In the genomic region with DNA sequence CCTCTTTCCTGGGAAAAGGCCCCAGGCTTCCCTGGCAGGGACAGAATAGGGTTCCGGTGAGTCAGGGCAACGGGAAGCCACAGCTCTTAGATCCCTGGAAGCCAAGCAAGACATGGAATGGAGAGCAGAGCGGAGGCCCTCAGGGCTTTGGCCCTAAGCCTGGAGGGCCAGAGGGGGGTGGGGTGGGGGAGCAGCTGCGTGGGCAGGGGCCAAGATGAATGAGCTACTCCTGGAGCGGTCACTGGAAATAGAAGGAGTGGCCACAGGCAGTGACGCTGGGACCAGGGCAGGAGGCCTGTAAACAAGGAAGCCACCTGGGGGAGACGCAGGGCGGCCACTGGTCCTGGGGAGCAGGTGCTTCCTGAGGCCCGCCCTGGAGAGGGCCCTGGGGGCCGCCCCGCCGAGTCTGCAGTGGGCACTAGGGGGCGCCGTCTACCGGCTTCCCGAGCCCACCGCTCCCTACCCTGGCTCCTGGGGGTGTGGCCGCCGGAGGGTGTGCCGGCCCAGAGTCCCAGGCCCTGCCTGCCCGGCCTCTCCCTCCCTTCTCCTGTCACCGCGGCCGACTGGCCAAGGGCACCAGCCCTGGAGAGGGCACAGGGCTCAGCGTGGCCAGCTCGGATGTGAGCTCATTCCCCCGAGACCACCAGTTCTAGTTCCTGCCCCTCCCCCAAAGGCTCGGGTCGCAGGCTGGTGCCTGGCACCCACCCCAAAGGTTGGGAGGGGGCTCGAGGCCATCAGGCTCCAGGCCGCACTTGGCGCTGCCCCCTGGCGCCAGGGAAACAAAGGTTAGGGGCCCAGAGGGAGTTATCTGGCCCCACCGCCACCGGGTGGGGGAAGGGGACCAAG, we compare ENCODE assay signal across 1 cellular context.
A peak's percentile ranks its signal among the peaks of the same experiment; 100 is the strongest.
TF ChIP-seq lines count a peak whose summit lies in the region.

No MANE protein-coding gene starts in this region.

TF ChIP-seq in HepG2, 621 proteins besides CTCF, POLR2A, EP300 and RAD21 (continued from another document and continues in another):
- TF ChIP-seq ERF (CRISPR knock-in tag; IDR thresholded peaks at IDR 0.05), result peak; percentile 59; the same call in 1 of the 2 replicates
- TF ChIP-seq, protein P1, sequence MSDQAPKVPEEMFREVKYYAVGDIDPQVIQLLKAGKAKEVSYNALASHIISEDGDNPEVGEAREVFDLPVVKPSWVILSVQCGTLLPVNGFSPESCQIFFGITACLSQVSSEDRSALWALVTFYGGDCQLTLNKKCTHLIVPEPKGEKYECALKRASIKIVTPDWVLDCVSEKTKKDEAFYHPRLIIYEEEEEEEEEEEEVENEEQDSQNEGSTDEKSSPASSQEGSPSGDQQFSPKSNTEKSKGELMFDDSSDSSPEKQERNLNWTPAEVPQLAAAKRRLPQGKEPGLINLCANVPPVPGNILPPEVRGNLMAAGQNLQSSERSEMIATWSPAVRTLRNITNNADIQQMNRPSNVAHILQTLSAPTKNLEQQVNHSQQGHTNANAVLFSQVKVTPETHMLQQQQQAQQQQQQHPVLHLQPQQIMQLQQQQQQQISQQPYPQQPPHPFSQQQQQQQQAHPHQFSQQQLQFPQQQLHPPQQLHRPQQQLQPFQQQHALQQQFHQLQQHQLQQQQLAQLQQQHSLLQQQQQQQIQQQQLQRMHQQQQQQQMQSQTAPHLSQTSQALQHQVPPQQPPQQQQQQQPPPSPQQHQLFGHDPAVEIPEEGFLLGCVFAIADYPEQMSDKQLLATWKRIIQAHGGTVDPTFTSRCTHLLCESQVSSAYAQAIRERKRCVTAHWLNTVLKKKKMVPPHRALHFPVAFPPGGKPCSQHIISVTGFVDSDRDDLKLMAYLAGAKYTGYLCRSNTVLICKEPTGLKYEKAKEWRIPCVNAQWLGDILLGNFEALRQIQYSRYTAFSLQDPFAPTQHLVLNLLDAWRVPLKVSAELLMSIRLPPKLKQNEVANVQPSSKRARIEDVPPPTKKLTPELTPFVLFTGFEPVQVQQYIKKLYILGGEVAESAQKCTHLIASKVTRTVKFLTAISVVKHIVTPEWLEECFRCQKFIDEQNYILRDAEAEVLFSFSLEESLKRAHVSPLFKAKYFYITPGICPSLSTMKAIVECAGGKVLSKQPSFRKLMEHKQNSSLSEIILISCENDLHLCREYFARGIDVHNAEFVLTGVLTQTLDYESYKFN (CRISPR knock-in tag; conservative IDR thresholded peaks at IDR 0.05), result peak; percentile 16; the same call in 1 of the 2 replicates
- TF ChIP-seq ZNF503 (CRISPR knock-in tag; IDR thresholded peaks at IDR 0.05), result peak; percentile 51; the same call in 1 of the 2 replicates
- 0 out of 2 replicates have a peak, but pooled peaks have one; percentile 14 for TF ChIP-seq MEIS2 (CRISPR knock-in tag; IDR thresholded peaks at IDR 0.05)
- peak; percentile 12 for TF ChIP-seq IKZF4 (CRISPR knock-in tag; IDR thresholded peaks at IDR 0.05; ENCODE audit: borderline replicate concordance, low read depth, not compliant biosample characterization)
- TF ChIP-seq, protein P2, sequence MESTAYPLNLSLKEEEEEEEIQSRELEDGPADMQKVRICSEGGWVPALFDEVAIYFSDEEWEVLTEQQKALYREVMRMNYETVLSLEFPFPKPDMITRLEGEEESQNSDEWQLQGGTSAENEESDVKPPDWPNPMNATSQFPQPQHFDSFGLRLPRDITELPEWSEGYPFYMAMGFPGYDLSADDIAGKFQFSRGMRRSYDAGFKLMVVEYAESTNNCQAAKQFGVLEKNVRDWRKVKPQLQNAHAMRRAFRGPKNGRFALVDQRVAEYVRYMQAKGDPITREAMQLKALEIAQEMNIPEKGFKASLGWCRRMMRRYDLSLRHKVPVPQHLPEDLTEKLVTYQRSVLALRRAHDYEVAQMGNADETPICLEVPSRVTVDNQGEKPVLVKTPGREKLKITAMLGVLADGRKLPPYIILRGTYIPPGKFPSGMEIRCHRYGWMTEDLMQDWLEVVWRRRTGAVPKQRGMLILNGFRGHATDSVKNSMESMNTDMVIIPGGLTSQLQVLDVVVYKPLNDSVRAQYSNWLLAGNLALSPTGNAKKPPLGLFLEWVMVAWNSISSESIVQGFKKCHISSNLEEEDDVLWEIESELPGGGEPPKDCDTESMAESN (CRISPR knock-in tag; conservative IDR thresholded peaks at IDR 0.05), result peak; percentile 84
- 0 out of 2 replicates have a peak, but pooled peaks have one; percentile 33 for TF ChIP-seq ARNT2 (CRISPR knock-in tag; IDR thresholded peaks at IDR 0.05; ENCODE audit: low read depth)
- TF ChIP-seq HOXA3 (CRISPR knock-in tag; IDR thresholded peaks at IDR 0.05), result peak; percentile 42
- TF ChIP-seq HDAC2 (CRISPR knock-in tag; IDR thresholded peaks at IDR 0.05), result peak; percentile 46; the same call in 1 of the 2 replicates
- peak; percentile 71; the same call in 1 of the 2 replicates for TF ChIP-seq SALL2 (CRISPR knock-in tag; IDR thresholded peaks at IDR 0.05)
- peak; percentile 76 for TF ChIP-seq HOXA5 (CRISPR knock-in tag; IDR thresholded peaks at IDR 0.05)
- peak; percentile 46; the same call in 1 of the 2 replicates for TF ChIP-seq ZNF263 (CRISPR knock-in tag; IDR thresholded peaks at IDR 0.05)
- TF ChIP-seq ZNF687 (CRISPR knock-in tag; IDR thresholded peaks at IDR 0.05), result peak; percentile 76
- TF ChIP-seq ZSCAN25 (CRISPR knock-in tag; IDR thresholded peaks at IDR 0.05), result peak; percentile 23; the same call in 1 of the 2 replicates
- TF ChIP-seq, protein P3, sequence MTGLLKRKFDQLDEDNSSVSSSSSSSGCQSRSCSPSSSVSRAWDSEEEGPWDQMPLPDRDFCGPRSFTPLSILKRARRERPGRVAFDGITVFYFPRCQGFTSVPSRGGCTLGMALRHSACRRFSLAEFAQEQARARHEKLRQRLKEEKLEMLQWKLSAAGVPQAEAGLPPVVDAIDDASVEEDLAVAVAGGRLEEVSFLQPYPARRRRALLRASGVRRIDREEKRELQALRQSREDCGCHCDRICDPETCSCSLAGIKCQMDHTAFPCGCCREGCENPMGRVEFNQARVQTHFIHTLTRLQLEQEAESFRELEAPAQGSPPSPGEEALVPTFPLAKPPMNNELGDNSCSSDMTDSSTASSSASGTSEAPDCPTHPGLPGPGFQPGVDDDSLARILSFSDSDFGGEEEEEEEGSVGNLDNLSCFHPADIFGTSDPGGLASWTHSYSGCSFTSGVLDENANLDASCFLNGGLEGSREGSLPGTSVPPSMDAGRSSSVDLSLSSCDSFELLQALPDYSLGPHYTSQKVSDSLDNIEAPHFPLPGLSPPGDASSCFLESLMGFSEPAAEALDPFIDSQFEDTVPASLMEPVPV (CRISPR knock-in tag; IDR thresholded peaks at IDR 0.05), result peak; percentile 84; the same call in 1 of the 2 replicates
- TF ChIP-seq ELF3 (CRISPR knock-in tag; IDR thresholded peaks at IDR 0.05), result 0 out of 2 replicates have a peak, but pooled peaks have one; percentile 25
- TF ChIP-seq BORCS8-MEF2B (CRISPR knock-in tag; IDR thresholded peaks at IDR 0.05), result peak; percentile 38; the same call in 1 of the 2 replicates
- TF ChIP-seq AGO2 (optimal IDR thresholded peaks at IDR 0.05; ENCODE audit: low read depth, low read length), result peak; percentile 92
- TF ChIP-seq KDM2A (CRISPR knock-in tag; IDR thresholded peaks at IDR 0.05; ENCODE audit: borderline replicate concordance, low read depth), result peak; percentile 93
- peak; percentile 55; the same call in 1 of the 2 replicates for TF ChIP-seq ZBED4 (CRISPR knock-in tag; IDR thresholded peaks at IDR 0.05; ENCODE audit: borderline replicate concordance)
- TF ChIP-seq FOXA1 (IDR thresholded peaks at IDR 0.05), result no peak
- peak; percentile 57; the same call in 1 of the 2 replicates for TF ChIP-seq FOXA1 (CRISPR knock-in tag; IDR thresholded peaks at IDR 0.05)
- TF ChIP-seq YEATS4 (CRISPR knock-in tag; IDR thresholded peaks at IDR 0.05; ENCODE audit: borderline replicate concordance), result peak; percentile 40; the same call in 1 of the 2 replicates
- TF ChIP-seq RELA (CRISPR knock-in tag; IDR thresholded peaks at IDR 0.05), result no peak
- peak; percentile 60; the same call in 1 of the 2 replicates for TF ChIP-seq ZFY (CRISPR knock-in tag; IDR thresholded peaks at IDR 0.05)
- TF ChIP-seq, protein P4, sequence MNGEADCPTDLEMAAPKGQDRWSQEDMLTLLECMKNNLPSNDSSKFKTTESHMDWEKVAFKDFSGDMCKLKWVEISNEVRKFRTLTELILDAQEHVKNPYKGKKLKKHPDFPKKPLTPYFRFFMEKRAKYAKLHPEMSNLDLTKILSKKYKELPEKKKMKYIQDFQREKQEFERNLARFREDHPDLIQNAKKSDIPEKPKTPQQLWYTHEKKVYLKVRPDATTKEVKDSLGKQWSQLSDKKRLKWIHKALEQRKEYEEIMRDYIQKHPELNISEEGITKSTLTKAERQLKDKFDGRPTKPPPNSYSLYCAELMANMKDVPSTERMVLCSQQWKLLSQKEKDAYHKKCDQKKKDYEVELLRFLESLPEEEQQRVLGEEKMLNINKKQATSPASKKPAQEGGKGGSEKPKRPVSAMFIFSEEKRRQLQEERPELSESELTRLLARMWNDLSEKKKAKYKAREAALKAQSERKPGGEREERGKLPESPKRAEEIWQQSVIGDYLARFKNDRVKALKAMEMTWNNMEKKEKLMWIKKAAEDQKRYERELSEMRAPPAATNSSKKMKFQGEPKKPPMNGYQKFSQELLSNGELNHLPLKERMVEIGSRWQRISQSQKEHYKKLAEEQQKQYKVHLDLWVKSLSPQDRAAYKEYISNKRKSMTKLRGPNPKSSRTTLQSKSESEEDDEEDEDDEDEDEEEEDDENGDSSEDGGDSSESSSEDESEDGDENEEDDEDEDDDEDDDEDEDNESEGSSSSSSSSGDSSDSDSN (CRISPR knock-in tag; IDR thresholded peaks at IDR 0.05), result peak; percentile 79
- TF ChIP-seq U2AF1 (optimal IDR thresholded peaks at IDR 0.05; ENCODE audit: low read depth, low read length), result peak; percentile 86
